Comparison of ENCODE assay signal across 16 cellular contexts in genomic region chr6:149766156-149766768, GRCh38. TPM values are rescaled to one million over a fixed set of nuclear protein-coding genes. Genes with fewer than 3 reads are reported as not detected.
A peak's percentile ranks its signal among the peaks of the same experiment; 100 is the strongest.
DNase-seq lines count a peak whose midpoint lies in the region; ATAC-seq and TF ChIP-seq lines count a peak whose summit lies in the region.
"Had no signal": no experiment of that assay in that cellular context is flagged by ENCODE, and none has a peak within 500 bp of the region (broad histone marks: within the 10 kb centered on the region; RNA-seq: fewer than 3 reads in every experiment).

No MANE protein-coding gene starts in this region.

- H3K27me3 ChIP-seq in upper lobe of right lung: no peaks in the 10 kb centered on the region
- H3K27me3 ChIP-seq: gastroesophageal sphincter, ovary had no signal

- no peak for TF ChIP-seq POLR2A in GM18505 (IDR thresholded peaks at IDR 0.05; ENCODE audit: borderline replicate concordance, extremely low read depth, insufficient read depth, insufficient read length)

- intact Hi-C loops in upper lobe of right lung (cut with DNase I): no loop called here

- no peaks in the 10 kb centered on the region for H3K4me1 ChIP-seq in upper lobe of right lung

- H3K36me3 ChIP-seq in upper lobe of right lung: peaks cover under 1% of the 10 kb centered on the region
- H3K36me3 ChIP-seq: ovary had no signal

- no peaks in the 10 kb centered on the region for H3K9me3 ChIP-seq in upper lobe of right lung
- H3K9me3 ChIP-seq: gastroesophageal sphincter, ovary had no signal

- no peak overlapping the region for H3K27ac ChIP-seq in upper lobe of right lung
- H3K27ac ChIP-seq: 22Rv1, gastroesophageal sphincter, ovary had no signal

- no peak for TF ChIP-seq CTCF in upper lobe of right lung (IDR thresholded peaks at IDR 0.05)

- peak; percentile 28 for DNase-seq in NCI-H2196 (lab: John Stamatoyannopoulos, UW; ENCODE audit: unreplicated experiment)
- DNase-seq in NCI-H2196 treated with DMSO at 0.1 percent for 48 hours (lab: John Stamatoyannopoulos, UW; ENCODE audit: unreplicated experiment): no peak
- peak; percentile 76 for DNase-seq in RPMI8226
- DNase-seq in fibroblast of gingiva (ENCODE audit: low read depth): peak; percentile 80
- peak; percentile 77 for DNase-seq in smooth muscle cell of the brain vasculature (ENCODE audit: low read depth, low spot score)
- no peak for DNase-seq in upper lobe of right lung
- DNase-seq in stimulated activated CD4-positive, alpha-beta T cell treated with anti-CD3 and anti-CD28 coated beads, Interleukin-4, amount 100 ng/mL, for 24 hours: no peak
- DNase-seq: activated CD4-positive, CD25-positive, alpha-beta regulatory T cell; activated T-cell treated with anti-CD3 and anti-CD28 coated beads, Interleukin-2, amount 50 U/mL, for 72 hours; left cardiac atrium; NCI-H1930; ovary; stimulated activated CD4-positive, alpha-beta T cell treated with anti-CD3 and anti-CD28 coated beads, Interleukin-4, amount 100 ng/mL, for 1 hour had no signal

- no peak for ATAC-seq in upper lobe of right lung
- ATAC-seq in GM18505 (IDR thresholded peaks at IDR 0.05; ENCODE audit: unreplicated experiment): no peak
- ATAC-seq: activated T-cell treated with anti-CD3 and anti-CD28 coated beads, Interleukin-2, amount 50 U/mL, for 72 hours; gastroesophageal sphincter; left cardiac atrium had no signal

- H3K4me3 ChIP-seq in upper lobe of right lung: no peak overlapping the region
- H3K4me3 ChIP-seq: gastroesophageal sphincter, ovary had no signal

RNA-seq across cellular contexts. Expression of gene PCMT1, which starts 16.7 kb away (rescaled TPM):
- 69.4 TPM for total RNA-seq in upper lobe of right lung

RNA-seq across cellular contexts. Expression of gene NUP43, which starts 19.9 kb away (rescaled TPM):
- total RNA-seq in upper lobe of right lung: 23.9 TPM

RNA-seq across cellular contexts. Expression of gene LATS1, which starts 48.4 kb away (rescaled TPM):
- 29.8 TPM for total RNA-seq in upper lobe of right lung

Comparison
In these comparisons a context has a peak if more than half of its experiments do, and no peak if none do; other contexts are left out.
1. DNase-seq: peak in NCI-H2196 (single experiment), RPMI8226 (single experiment), fibroblast of gingiva (single experiment) and smooth muscle cell of the brain vasculature (single experiment); none in NCI-H2196 treated with DMSO at 0.1 percent for 48 hours (single experiment), upper lobe of right lung (single experiment) and stimulated activated CD4-positive, alpha-beta T cell treated with anti-CD3 and anti-CD28 coated beads, Interleukin-4, amount 100 ng/mL, for 24 hours (single experiment).